ENCODE assay signal across 22 cellular contexts in genomic region chr1:24957808-24958752, GRCh38. TPM values are rescaled to one million over a fixed set of nuclear protein-coding genes. Genes with fewer than 3 reads are reported as not detected.
A peak's percentile ranks its signal among the peaks of the same experiment; 100 is the strongest.
DNase-seq lines count a peak whose midpoint lies in the region; ATAC-seq, FAIRE-seq and TF ChIP-seq lines count a peak whose summit lies in the region.
"Had no signal": no experiment of that assay in that cellular context is flagged by ENCODE, and none has a peak within 500 bp of the region (broad histone marks: within the 10 kb centered on the region; RNA-seq: fewer than 3 reads in every experiment).

No MANE protein-coding gene starts in this region.

- H3K4me1 Mint-ChIP-seq in T-helper 1 cell treated with Interleukin-12 subunit alpha and Interleukin-12 subunit beta and Interleukin-4 antibody, amounts not matched to agents 30 μg/mL and 1 μg/mL, for 36 hours (ENCODE audit: low read depth): peaks cover 80% of the 10 kb centered on the region
- H3K4me1 Mint-ChIP-seq in activated CD8-positive, alpha-beta T cell treated with anti-CD3 and anti-CD28 coated beads, Interleukin-2, amount 10 ng/mL, durations not matched to agents 7 days and 5 days (ENCODE audit: low read depth): peaks cover 84% of the 10 kb centered on the region
- H3K4me1 Mint-ChIP-seq in naive thymus-derived CD4-positive, alpha-beta T cell: peaks cover 41 to 93% (median 80%) of the 10 kb centered on the region in 7 donors

- no peaks in the 10 kb centered on the region for H3K36me3 ChIP-seq in naive thymus-derived CD4-positive, alpha-beta T cell (ENCODE audit: control insufficient read depth in 2 of 3, insufficient read depth in 3 of 3, low read length in 3 of 3)
- H3K36me3 ChIP-seq: ascending aorta, colonic mucosa, gastrocnemius medialis, tibial artery had no signal

- H3K27me3 Mint-ChIP-seq in T-helper 1 cell treated with Interleukin-12 subunit alpha and Interleukin-12 subunit beta and Interleukin-4 antibody, amounts not matched to agents 30 μg/mL and 1 μg/mL, for 36 hours (ENCODE audit: low read depth): no peaks in the 10 kb centered on the region
- no peaks in the 10 kb centered on the region for H3K27me3 Mint-ChIP-seq in activated CD8-positive, alpha-beta T cell treated with anti-CD3 and anti-CD28 coated beads, Interleukin-2, amount 10 ng/mL, durations not matched to agents 7 days and 5 days (ENCODE audit: low read depth)
- H3K27me3 Mint-ChIP-seq in naive thymus-derived CD4-positive, alpha-beta T cell: no peaks in the 10 kb centered on the region

- no peak overlapping the region for H3K27ac ChIP-seq in naive thymus-derived CD4-positive, alpha-beta T cell (ENCODE audit: low read depth, low read length)
- H3K27ac ChIP-seq: 22Rv1, ascending aorta, C4-2B, colonic mucosa, gastrocnemius medialis, parathyroid adenoma, tibial artery had no signal

- no peaks in the 10 kb centered on the region for H3K9me3 ChIP-seq in naive thymus-derived CD4-positive, alpha-beta T cell (ENCODE audit: control insufficient read depth in 2 of 3, low read length in 3 of 3)
- H3K9me3 ChIP-seq: ascending aorta, colonic mucosa, gastrocnemius medialis, tibial artery had no signal

- no peak for FAIRE-seq in RCC 7860 (lab: Jason Lieb, UNC)

- H3K4me3 Mint-ChIP-seq in T-helper 1 cell treated with Interleukin-12 subunit alpha and Interleukin-12 subunit beta and Interleukin-4 antibody, amounts not matched to agents 30 μg/mL and 1 μg/mL, for 36 hours: peak overlapping the region; percentile 73
- H3K4me3 Mint-ChIP-seq in activated CD8-positive, alpha-beta T cell treated with anti-CD3 and anti-CD28 coated beads, Interleukin-2, amount 10 ng/mL, durations not matched to agents 7 days and 5 days: peak overlapping the region; percentile 92
- H3K4me3 Mint-ChIP-seq in naive thymus-derived CD4-positive, alpha-beta T cell: peak overlapping the region in 2 of 10 donors; percentile 34 to 72

- H3K4me1 ChIP-seq in naive thymus-derived CD4-positive, alpha-beta T cell (ENCODE audit: control insufficient read depth in 2 of 2, insufficient read depth in 2 of 2, low read length in 2 of 2): peaks cover 41 to 49% of the 10 kb centered on the region in 2 donors
- H3K4me1 ChIP-seq: ascending aorta, colonic mucosa, gastrocnemius medialis, parathyroid adenoma, tibial artery had no signal

- H3K4me3 ChIP-seq in GM12875 (ENCODE audit: low read depth, low read length): peak overlapping the region; percentile 29
- H3K4me3 ChIP-seq in naive thymus-derived CD4-positive, alpha-beta T cell (ENCODE audit: low read length): no peak overlapping the region
- H3K4me3 ChIP-seq: ascending aorta, colonic mucosa, gastrocnemius medialis, tibial artery had no signal

- no peaks in the 10 kb centered on the region for H3K9me3 Mint-ChIP-seq in T-helper 1 cell treated with Interleukin-12 subunit alpha and Interleukin-12 subunit beta and Interleukin-4 antibody, amounts not matched to agents 30 μg/mL and 1 μg/mL, for 36 hours
- H3K9me3 Mint-ChIP-seq in activated CD8-positive, alpha-beta T cell treated with anti-CD3 and anti-CD28 coated beads, Interleukin-2, amount 10 ng/mL, durations not matched to agents 7 days and 5 days (ENCODE audit: insufficient read depth): no peaks in the 10 kb centered on the region
- no peaks in the 10 kb centered on the region for H3K9me3 Mint-ChIP-seq in naive thymus-derived CD4-positive, alpha-beta T cell

- no peak for TF ChIP-seq CTCF in GM12875 (IDR thresholded peaks at IDR 0.05; ENCODE audit: borderline replicate concordance, insufficient read depth, low read depth, low read length)

- DNase-seq in T-helper 1 cell: no peak
- no peak for DNase-seq in activated CD8-positive, alpha-beta T cell treated with anti-CD3 and anti-CD28 coated beads, Interleukin-2, amount 10 ng/mL, durations not matched to agents 7 days and 5 days
- no peak for DNase-seq in naive thymus-derived CD4-positive, alpha-beta T cell
- DNase-seq in SIG-M5 (lab: John Stamatoyannopoulos, UW): no peak
- DNase-seq in RCC 7860 (ENCODE audit: low spot score): no peak
- DNase-seq: activated CD4-positive, CD25-positive, alpha-beta regulatory T cell; colonic mucosa; gastrocnemius medialis; left ventricle myocardium superior; NCI-H1105; NCI-H2171; NCI-H82; RPMI8226; stimulated activated CD4-positive, alpha-beta T cell treated with anti-CD3 and anti-CD28 coated beads, Interleukin-4, amount 100 ng/mL, for 4 hours; tibial artery had no signal

- H3K27ac Mint-ChIP-seq in T-helper 1 cell treated with Interleukin-12 subunit alpha and Interleukin-12 subunit beta and Interleukin-4 antibody, amounts not matched to agents 30 μg/mL and 1 μg/mL, for 36 hours: peak overlapping the region; percentile 86
- peak overlapping the region; percentile 98 for H3K27ac Mint-ChIP-seq in activated CD8-positive, alpha-beta T cell treated with anti-CD3 and anti-CD28 coated beads, Interleukin-2, amount 10 ng/mL, durations not matched to agents 7 days and 5 days
- peak overlapping the region in 5 of 9 donors; percentile 33 to 86 (median 65) for H3K27ac Mint-ChIP-seq in naive thymus-derived CD4-positive, alpha-beta T cell

- peaks cover 60% of the 10 kb centered on the region for H3K36me3 Mint-ChIP-seq in T-helper 1 cell treated with Interleukin-12 subunit alpha and Interleukin-12 subunit beta and Interleukin-4 antibody, amounts not matched to agents 30 μg/mL and 1 μg/mL, for 36 hours (ENCODE audit: low read depth)
- H3K36me3 Mint-ChIP-seq in activated CD8-positive, alpha-beta T cell treated with anti-CD3 and anti-CD28 coated beads, Interleukin-2, amount 10 ng/mL, durations not matched to agents 7 days and 5 days (ENCODE audit: low read depth): peaks cover 88% of the 10 kb centered on the region
- H3K36me3 Mint-ChIP-seq in naive thymus-derived CD4-positive, alpha-beta T cell: peaks cover 0 to 51% (median 5%) of the 10 kb centered on the region in 5 donors

- POLR2A ChIA-PET in activated CD8-positive, alpha-beta T cell treated with anti-CD3 and anti-CD28 coated beads, Interleukin-2, amount 10 ng/mL, durations not matched to agents 7 days and 5 days (lab: Charles Lee): interaction anchor here (0.5 to 1.2 kb wide), 4 partner anchors 31 to 84 kb away, joined by 3 to 4 read pairs (median 3); no protein-coding TSS in a partner anchor
- POLR2A ChIA-PET in naive thymus-derived CD4-positive, alpha-beta T cell (lab: Charles Lee): no interaction called here

- no peaks in the 10 kb centered on the region for H3K27me3 ChIP-seq in naive thymus-derived CD4-positive, alpha-beta T cell (ENCODE audit: control insufficient read depth in 2 of 2, insufficient read depth in 2 of 2, low read length in 2 of 2)
- H3K27me3 ChIP-seq: ascending aorta, colonic mucosa, gastrocnemius medialis had no signal

- intact Hi-C loops in naive thymus-derived CD4-positive, alpha-beta T cell (cut with micrococcal nuclease): no loop called here

- ATAC-seq in activated CD8-positive, alpha-beta T cell treated with anti-CD3 and anti-CD28 coated beads, Interleukin-2, amount 10 ng/mL, durations not matched to agents 7 days and 5 days: no peak
- no peak for ATAC-seq in naive thymus-derived CD4-positive, alpha-beta T cell
- no peak for ATAC-seq in HG03045 (IDR thresholded peaks at IDR 0.05; ENCODE audit: unreplicated experiment)
- ATAC-seq: gastrocnemius medialis, left ventricle myocardium superior had no signal

- CTCF ChIA-PET in activated CD8-positive, alpha-beta T cell treated with anti-CD3 and anti-CD28 coated beads, Interleukin-2, amount 10 ng/mL, durations not matched to agents 7 days and 5 days (lab: Charles Lee): interaction anchor here (1.0 to 10.3 kb wide), 3 partner anchors 26 to 142 kb away, joined by 4 to 225 read pairs (median 28); partner anchors contain the start of gene RUNX3
- CTCF ChIA-PET in naive thymus-derived CD4-positive, alpha-beta T cell (lab: Charles Lee): no interaction called here

RNA-seq across cellular contexts. Expression of gene RUNX3, which starts 28.0 kb away (rescaled TPM):
- 100 to 1,000 TPM; 144 to 147 TPM for total RNA-seq in activated CD8-positive, alpha-beta T cell treated with anti-CD3 and anti-CD28 coated beads, Interleukin-2, amount 10 ng/mL, durations not matched to agents 7 days and 5 days
- 100 to 1,000 TPM in 2 of 5 experiments, 10 to 100 TPM in 3; 71.4 to 135 (median 96.9) TPM for total RNA-seq in naive thymus-derived CD4-positive, alpha-beta T cell
- 10 to 100 TPM; 14.2 to 25.8 TPM for polyA plus RNA-seq in naive thymus-derived CD4-positive, alpha-beta T cell
